In the genomic region with DNA sequence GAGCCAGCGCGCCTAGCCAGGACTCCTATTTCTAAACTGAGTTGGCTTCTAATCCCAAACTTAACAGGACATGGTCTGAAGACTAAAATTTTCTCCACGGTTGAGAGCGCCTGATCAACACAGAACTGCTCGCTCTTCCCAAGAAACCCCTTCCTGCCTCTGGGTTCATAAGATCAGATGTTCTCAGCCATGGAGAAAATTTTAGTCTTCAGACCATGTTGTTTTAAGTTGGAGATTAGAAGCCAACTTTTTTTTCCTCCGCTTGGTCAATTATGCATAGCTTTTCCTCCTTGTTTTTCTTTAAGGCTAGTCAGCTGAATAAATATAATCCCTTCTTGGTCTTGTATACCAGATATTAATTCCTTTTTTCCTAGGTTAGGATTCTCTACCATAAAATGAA, we compare ENCODE assay signal across 29 cellular contexts.
"Had no signal": no experiment of that assay in that cellular context is flagged by ENCODE, and none has a peak within 500 bp of the region (broad histone marks: within the 10 kb centered on the region; RNA-seq: fewer than 3 reads in every experiment).

No MANE protein-coding gene starts in this region.

- DNase-seq: activated CD4-positive, alpha-beta memory T cell treated with anti-CD3 and anti-CD28 coated beads, Interleukin-2, amount 10 ng/mL, durations not matched to agents 7 days and 5 days; activated CD4-positive, alpha-beta T cell treated with anti-CD3 and anti-CD28 coated beads for 1 hour; activated CD4-positive, alpha-beta T cell treated with anti-CD3 and anti-CD28 coated beads for 36 hours; activated CD4-positive, alpha-beta T cell treated with anti-CD3 and anti-CD28 coated beads for 48 hours; activated CD4-positive, alpha-beta T cell treated with anti-CD3 and anti-CD28 coated beads, Interleukin-2, amount 10 ng/mL, durations not matched to agents 7 days and 5 days; activated CD4-positive, alpha-beta T cell treated with anti-CD3 and anti-CD28 coated beads, Interleukin-2, amount 50 U/mL, for 48 hours; activated CD4-positive, CD25-positive, alpha-beta regulatory T cell; activated CD8-positive, alpha-beta memory T cell treated with anti-CD3 and anti-CD28 coated beads for 24 hours; activated CD8-positive, alpha-beta memory T cell treated with anti-CD3 and anti-CD28 coated beads, Interleukin-2, amount 10 ng/mL, durations not matched to agents 7 days and 5 days; activated CD8-positive, alpha-beta memory T cell treated with anti-CD3 and anti-CD28 coated beads, Interleukin-2, amount 50 U/mL, for 48 hours; activated CD8-positive, alpha-beta T cell treated with anti-CD3 and anti-CD28 coated beads, Interleukin-2, amount 10 ng/mL, durations not matched to agents 7 days and 5 days; activated effector memory CD4-positive, alpha-beta T cell treated with Interleukin-2 at 50 U/mL for 16 hours; activated gamma-delta T cell; activated naive CD4-positive, alpha-beta T cell treated with anti-CD3 and anti-CD28 coated beads for 36 hours; activated naive CD4-positive, alpha-beta T cell treated with anti-CD3 and anti-CD28 coated beads, Interleukin-2, amount 50 U/mL, for 16 hours; activated naive CD8-positive, alpha-beta T cell treated with anti-CD3 and anti-CD28 coated beads for 36 hours; activated T-cell treated with anti-CD3 and anti-CD28 coated beads, Interleukin-2, amount 50 U/mL, for 24 hours; activated T-cell treated with anti-CD3 and anti-CD28 coated beads, Interleukin-2, amount 50 U/mL, for 48 hours; adrenal gland; amniotic stem cell; anterior cingulate cortex; body of pancreas; brain microvascular endothelial cell; central memory CD4-positive, alpha-beta T cell; SW 1271; T-helper 1 cell; T-helper 2 cell; T-helper 9 cell; WERI-Rb-1 had no signal
